ENCODE assay signal across 24 cellular contexts in genomic region chr10:112467541-112468075, GRCh38.
"Had no signal": no experiment of that assay in that cellular context is flagged by ENCODE, and none has a peak within 500 bp of the region (broad histone marks: within the 10 kb centered on the region; RNA-seq: fewer than 3 reads in every experiment).

No MANE protein-coding gene starts in this region.

- H3K27ac ChIP-seq: ascending aorta, coronary artery, esophagus squamous epithelium, gastroesophageal sphincter, parathyroid adenoma, skin epidermis, tibial artery, VCaP had no signal

- H3K79me2 ChIP-seq: parathyroid adenoma had no signal

- H3K9me3 ChIP-seq: ascending aorta, esophagus squamous epithelium, gastroesophageal sphincter, mucosa of descending colon, tibial artery had no signal

- H3K9ac ChIP-seq: parathyroid adenoma had no signal

- H3K4me1 ChIP-seq: esophagus squamous epithelium, parathyroid adenoma had no signal

- FAIRE-seq: keratinocyte had no signal

- ATAC-seq: activated CD4-positive, CD25-positive, alpha-beta regulatory T cell treated with anti-CD3 and anti-CD28 coated beads, Interleukin-2, amount 50 U/mL, for 24 hours; gastroesophageal sphincter; left colon; mucosa of descending colon; right cardiac atrium; stimulated activated naive CD8-positive, alpha-beta T cell treated with anti-CD3 and anti-CD28 coated beads, Interleukin-15, amount 100 ng/mL, for 72 hours had no signal

- H3K27me3 ChIP-seq: ascending aorta, esophagus squamous epithelium, gastroesophageal sphincter, tibial artery had no signal

- DNase-seq: activated CD4-positive, alpha-beta memory T cell treated with anti-CD3 and anti-CD28 coated beads, Interleukin-2, amount 10 ng/mL, durations not matched to agents 7 days and 5 days; activated CD4-positive, alpha-beta T cell treated with anti-CD3 and anti-CD28 coated beads, Interleukin-2, amount 10 ng/mL, durations not matched to agents 24 days and 14 days; activated gamma-delta T cell; esophagus squamous epithelium; head of caudate nucleus; hypothalamus; left colon; mesendoderm; mucosa of descending colon; naive B cell; nucleus accumbens; right cardiac atrium; stimulated activated CD4-positive, alpha-beta T cell treated with anti-CD3 and anti-CD28 coated beads, Interleukin-1b, Interleukin-23, amount 100 ng/mL, for 48 hours; stimulated activated naive CD8-positive, alpha-beta T cell treated with anti-CD3 and anti-CD28 coated beads, Interleukin-15, amount 100 ng/mL, for 72 hours; T-helper 2 cell; tibial artery had no signal

- H3K4me3 ChIP-seq: ascending aorta, coronary artery, esophagus squamous epithelium, gastroesophageal sphincter, mucosa of descending colon, skin epidermis, tibial artery had no signal

- H2AFZ ChIP-seq: parathyroid adenoma had no signal
